Comparison of ENCODE assay signal across 1 cellular context in genomic region chr13:112885782-112886268, GRCh38.
TF ChIP-seq lines count a peak whose summit lies in the region.

No MANE protein-coding gene starts in this region.

TF ChIP-seq in HepG2, 621 proteins besides CTCF, POLR2A, EP300 and RAD21 (continued from another document and continues in another):
- TF ChIP-seq ZNF770 (CRISPR knock-in tag; IDR thresholded peaks at IDR 0.05) (peak; percentile 74; the same call in 1 of the 2 replicates), YEATS4 (CRISPR knock-in tag; IDR thresholded peaks at IDR 0.05; ENCODE audit: borderline replicate concordance) (peak; percentile 46; the same call in 1 of the 2 replicates), HNF4G (IDR thresholded peaks at IDR 0.05; ENCODE audit: borderline replicate concordance, low read depth, low read length) (no peak), HNF4G (CRISPR knock-in tag; IDR thresholded peaks at IDR 0.05; ENCODE audit: borderline replicate concordance, low read depth) (peak; percentile 45; the same call in 1 of the 2 replicates), ZNF775 (CRISPR knock-in tag; IDR thresholded peaks at IDR 0.05; ENCODE audit: borderline replicate concordance) (no peak), REXO4 (CRISPR knock-in tag; IDR thresholded peaks at IDR 0.05; ENCODE audit: borderline replicate concordance) (no peak), RFX1 (IDR thresholded peaks at IDR 0.05) (no peak), ZNF276 (CRISPR knock-in tag; IDR thresholded peaks at IDR 0.05; ENCODE audit: low read depth) (no peak), SMAD1 (CRISPR knock-in tag; IDR thresholded peaks at IDR 0.05; ENCODE audit: borderline replicate concordance, low read depth) (0 out of 2 replicates have a peak, but pooled peaks have one; percentile 41), ZNF34 (CRISPR knock-in tag; IDR thresholded peaks at IDR 0.05; ENCODE audit: borderline replicate concordance) (no peak), CSRNP2 (CRISPR knock-in tag; conservative IDR thresholded peaks at IDR 0.05; ENCODE audit: low read depth) (no peak), NRL (CRISPR knock-in tag; IDR thresholded peaks at IDR 0.05; ENCODE audit: borderline replicate concordance) (peak; percentile 85), THRA (CRISPR knock-in tag; IDR thresholded peaks at IDR 0.05; ENCODE audit: borderline replicate concordance) (peak; percentile 56; the same call in 1 of the 2 replicates), HOXA3 (CRISPR knock-in tag; IDR thresholded peaks at IDR 0.05) (peak; percentile 70), ZNF362 (CRISPR knock-in tag; IDR thresholded peaks at IDR 0.05; ENCODE audit: borderline replicate concordance) (no peak), KDM2A (CRISPR knock-in tag; IDR thresholded peaks at IDR 0.05; ENCODE audit: borderline replicate concordance, low read depth) (peak; percentile 99), KLF6 (CRISPR knock-in tag; IDR thresholded peaks at IDR 0.05) (no peak), ATRX (CRISPR knock-in tag; IDR thresholded peaks at IDR 0.05; ENCODE audit: borderline replicate concordance) (no peak), ZC3H13 (CRISPR knock-in tag; IDR thresholded peaks at IDR 0.05) (peak; percentile 98), MXI1 (IDR thresholded peaks at IDR 0.05; ENCODE audit: borderline replicate concordance, low read depth, low read length) (0 out of 3 replicates have a peak, but pooled peaks have one; percentile 25), DDIT3 (CRISPR knock-in tag; IDR thresholded peaks at IDR 0.05) (no peak), RFXAP (CRISPR knock-in tag; IDR thresholded peaks at IDR 0.05; ENCODE audit: borderline replicate concordance) (peak; percentile 53; the same call in 1 of the 2 replicates), NFAT5 (CRISPR knock-in tag; IDR thresholded peaks at IDR 0.05) (no peak), ZNF589 (CRISPR knock-in tag; conservative IDR thresholded peaks at IDR 0.05) (no peak), ZNF780A (CRISPR knock-in tag; IDR thresholded peaks at IDR 0.05) (no peak), ZIK1 (CRISPR knock-in tag; IDR thresholded peaks at IDR 0.05; ENCODE audit: borderline replicate concordance, low read depth) (no peak), SYNCRIP (IDR thresholded peaks at IDR 0.05; ENCODE audit: insufficient read depth, low read depth, low read length) (no peak), ZNF225 (CRISPR knock-in tag; IDR thresholded peaks at IDR 0.05) (peak; percentile 67; the same call in 1 of the 2 replicates), ZNF740 (CRISPR knock-in tag; IDR thresholded peaks at IDR 0.05) (no peak), DNMT3B (CRISPR knock-in tag; conservative IDR thresholded peaks at IDR 0.05) (no peak), ATF7 (IDR thresholded peaks at IDR 0.05) (no peak), ATF7 (CRISPR knock-in tag; IDR thresholded peaks at IDR 0.05) (no peak), ZNF574 (CRISPR knock-in tag; IDR thresholded peaks at IDR 0.05) (peak; percentile 75), HMGXB3 (CRISPR knock-in tag; IDR thresholded peaks at IDR 0.05; ENCODE audit: borderline replicate concordance) (no peak)
